In the genomic region with DNA sequence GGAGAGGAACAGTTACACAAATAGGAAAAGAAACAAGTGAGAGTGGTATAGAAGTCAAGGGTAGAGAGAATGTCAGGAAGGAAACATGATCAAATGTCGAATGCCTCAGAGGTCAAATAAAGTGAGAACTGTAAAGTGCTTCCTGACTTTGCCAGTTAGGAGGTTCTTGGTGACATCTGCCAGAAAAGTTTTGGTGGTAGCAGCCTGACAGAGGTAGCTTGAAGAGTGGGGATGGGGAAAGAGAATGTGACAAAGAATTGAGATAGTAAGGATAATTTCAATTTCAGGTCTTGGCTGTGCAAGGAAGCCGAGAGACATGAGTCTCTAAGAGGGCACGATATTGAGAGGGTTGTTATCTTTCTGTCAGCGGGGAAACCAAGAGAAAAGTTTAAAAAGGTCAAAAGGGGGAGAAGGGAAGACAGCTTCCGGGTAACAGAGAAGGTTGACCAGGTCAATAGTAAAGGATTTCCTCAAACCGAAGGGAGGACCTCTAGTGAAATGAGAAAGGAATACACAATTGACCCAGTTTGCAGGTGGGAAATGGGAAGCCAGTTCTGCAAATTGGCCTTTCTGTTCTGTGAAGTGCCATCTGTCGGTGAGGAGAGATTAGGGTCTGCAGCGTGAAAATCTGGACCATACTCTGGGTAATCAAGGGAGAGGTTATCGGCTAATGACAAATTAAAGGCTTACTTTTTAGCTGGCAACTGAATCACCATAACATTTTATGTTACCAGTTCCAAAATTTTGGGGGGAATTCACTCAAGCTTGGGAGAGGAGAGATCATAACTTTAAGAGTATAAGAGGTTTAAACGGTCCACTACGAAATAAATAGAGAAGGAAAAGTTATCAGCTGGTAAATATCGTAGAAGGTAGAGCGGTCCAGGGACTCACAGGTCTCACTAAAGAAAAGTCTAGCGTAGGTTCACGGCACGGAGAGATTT, we compare ENCODE assay signal across 8 cellular contexts. TPM values are rescaled to one million over a fixed set of nuclear protein-coding genes. Genes with fewer than 3 reads are reported as not detected.
DNase-seq lines count a peak whose midpoint lies in the region; ATAC-seq, FAIRE-seq and TF ChIP-seq lines count a peak whose summit lies in the region.

No MANE protein-coding gene starts in this region.

- peak overlapping the region; percentile 87 for H3K4me2 ChIP-seq in skeletal muscle satellite cell (ENCODE audit: low read length)

- H3K27ac ChIP-seq in adrenal gland, result peak overlapping the region; percentile 99 to 100 (median 100)

- TF ChIP-seq CTCF in CD14-positive monocyte (IDR thresholded peaks at IDR 0.05), result peak; percentile 62
- TF ChIP-seq CTCF in adrenal gland (IDR thresholded peaks at IDR 0.05), result peak; percentile 24 to 60 (median 38)

- H3K9me3 ChIP-seq in adrenal gland (replicated peaks in 1 of 3) (no peaks in the 10 kb centered on the region), iPS-18c (ENCODE audit: control insufficient read depth, insufficient read depth, low read length) (no peaks in the 10 kb centered on the region), skeletal muscle satellite cell (replicated peaks; ENCODE audit: low read length) (no peaks in the 10 kb centered on the region)

- H3K4me1 ChIP-seq in adrenal gland (replicated peaks in 1 of 2) (peaks cover 11 to 36% of the 10 kb centered on the region in 2 donors), skeletal muscle satellite cell (ENCODE audit: control insufficient read depth, insufficient read depth, low read length) (peaks cover 14% of the 10 kb centered on the region)

- ATAC-seq in left colon (no peak), HG02973 (IDR thresholded peaks at IDR 0.05; ENCODE audit: unreplicated experiment) (no peak)

- H3K27me3 ChIP-seq in adrenal gland (no peaks in the 10 kb centered on the region), skeletal muscle satellite cell (ENCODE audit: control insufficient read depth, insufficient read depth, low read length) (no peaks in the 10 kb centered on the region)

- 1 to 3% (median 2%) methylated on average over 16 of the region's 16 CpGs for WGBS in adrenal gland, 4 donors

- H3K4me1 Mint-ChIP-seq in CD14-positive monocyte, result peaks cover 44% of the 10 kb centered on the region

- peak overlapping the region; percentile 90 to 100 (median 99) for H3K27ac Mint-ChIP-seq in CD14-positive monocyte

- TF ChIP-seq POLR2A in adrenal gland (IDR thresholded peaks at IDR 0.05), result peak in 1 of 2 donors; percentile 13

- H3K27me3 Mint-ChIP-seq in CD14-positive monocyte (ENCODE audit: low read depth in 3 of 3), result peaks cover 0 to 4% (median 2%) of the 10 kb centered on the region in 3 donors

- no peak for DNase-seq in CD14-positive monocyte (ENCODE audit: low spot score)
- no peak for DNase-seq in GM18507 (ENCODE audit: extremely low spot score, insufficient read length, low read depth)
- DNase-seq in NCI-H526 treated with DMSO at 0.1 percent for 48 hours (lab: John Stamatoyannopoulos, UW), result peak; percentile 74
- DNase-seq in adrenal gland, result peak in 1 of 7 donors; percentile 34
- no peak for DNase-seq in left colon

- peak overlapping the region; percentile 97 for H3K9ac ChIP-seq in skeletal muscle satellite cell (ENCODE audit: low read depth, low read length)

- peaks cover 0 to 3% (median 0%) of the 10 kb centered on the region in 7 donors for H3K9me3 Mint-ChIP-seq in CD14-positive monocyte

- peaks cover 3 to 6% of the 10 kb centered on the region in 2 donors for H3K36me3 Mint-ChIP-seq in CD14-positive monocyte

- peak; percentile 93 for FAIRE-seq in GM18507 (lab: Jason Lieb, UNC)

- H3K4me3 ChIP-seq in adrenal gland (peak overlapping the region in 3 of 4 donors; percentile 73 to 76 (median 74)), iPS-18c (ENCODE audit: insufficient read depth, low read depth, low read length) (peak overlapping the region; percentile 99), skeletal muscle satellite cell (ENCODE audit: low read length) (peak overlapping the region; percentile 75)

- peak overlapping the region; percentile 98 to 100 for H3K4me3 Mint-ChIP-seq in CD14-positive monocyte

- peaks cover 0 to 3% of the 10 kb centered on the region in 2 donors for H3K36me3 ChIP-seq in adrenal gland (replicated peaks in 1 of 2)
- H3K36me3 ChIP-seq in skeletal muscle satellite cell (ENCODE audit: insufficient read depth, low read length), result peaks cover 8% of the 10 kb centered on the region

- intact Hi-C loops in CD14-positive monocyte (cut with micrococcal nuclease) (loop anchor here in 1 of 2 donors (2.0 kb wide), 1 partner anchor 15 kb away; the partner anchor contains the start of gene HLA-DMA), adrenal gland (cut with DNase I) (no loop called here), left colon (cut with DNase I, micrococcal nuclease) (no loop called here)

RNA-seq across cellular contexts. Expression of gene BRD2, which starts 1.0 kb away (rescaled TPM):
- polyA plus RNA-seq in CD14-positive monocyte (10 to 100 TPM in 1 of 2 donors, 1 to 10 TPM in 1; 9.6 to 21.7 TPM), adrenal gland (100 to 1,000 TPM; 127 to 288 (median 152) TPM)
- total RNA-seq in adrenal gland (100 to 1,000 TPM; 134 to 196 (median 165) TPM), left colon (100 to 1,000 TPM; 128 TPM)
- 95.3 and 95.7 TPM in 2 replicates for total RNA-seq in skeletal muscle satellite cell (2012; rRNA removed)

RNA-seq across cellular contexts. Expression of gene HLA-DMA, which starts 14.5 kb away (rescaled TPM):
- polyA plus RNA-seq in CD14-positive monocyte (100 to 1,000 TPM; 434 to 526 TPM), adrenal gland (100 to 1,000 TPM in 2 of 3 donors, 10 to 100 TPM in 1; 87.5 to 138 (median 108) TPM)
- total RNA-seq in adrenal gland (100 to 1,000 TPM in 5 of 8 donors, 10 to 100 TPM in 3; 40.3 to 269 (median 140) TPM), left colon (10 to 100 TPM; 11.8 to 22.1 TPM)
- 0.66 and 1.0 TPM in 2 replicates for total RNA-seq in skeletal muscle satellite cell (2012; rRNA removed)

RNA-seq across cellular contexts. Expression of gene HLA-DMB, which starts 26.6 kb away (rescaled TPM):
- polyA plus RNA-seq in CD14-positive monocyte (100 to 1,000 TPM; 726 to 924 TPM), adrenal gland (10 to 100 TPM in 2 of 3 donors, 1 to 10 TPM in 1; 9.1 to 41.2 (median 23.9) TPM)
- total RNA-seq in adrenal gland (100 to 1,000 TPM in 1 of 8 donors, 10 to 100 TPM in 7; 37.3 to 118 (median 85.7) TPM), left colon (10 to 100 TPM in 1 of 2 donors, 1 to 10 TPM in 1; 4.0 to 21.3 TPM)
- not detected in 2 replicates for total RNA-seq in skeletal muscle satellite cell (2012; rRNA removed)

RNA-seq across cellular contexts. Expression of gene HLA-DOA, which starts 42.0 kb away (rescaled TPM):
- 1 to 10 TPM; 2.8 to 9.1 TPM for polyA plus RNA-seq in CD14-positive monocyte
- 10 to 100 TPM in 6 of 8 donors, 1 to 10 TPM in 2; 4.4 to 61.9 (median 24.7) TPM for total RNA-seq in adrenal gland
- 1 to 10 TPM; 1.6 to 4.2 (median 1.9) TPM for polyA plus RNA-seq in adrenal gland
- not detected in 2 replicates for total RNA-seq in skeletal muscle satellite cell (2012; rRNA removed)
- total RNA-seq in left colon, result 1 to 10 TPM in 1 of 2 donors, under 1 TPM in 1; 0.92 to 4.7 TPM
